Comparison of ENCODE assay signal across 11 cellular contexts in the genomic region with DNA sequence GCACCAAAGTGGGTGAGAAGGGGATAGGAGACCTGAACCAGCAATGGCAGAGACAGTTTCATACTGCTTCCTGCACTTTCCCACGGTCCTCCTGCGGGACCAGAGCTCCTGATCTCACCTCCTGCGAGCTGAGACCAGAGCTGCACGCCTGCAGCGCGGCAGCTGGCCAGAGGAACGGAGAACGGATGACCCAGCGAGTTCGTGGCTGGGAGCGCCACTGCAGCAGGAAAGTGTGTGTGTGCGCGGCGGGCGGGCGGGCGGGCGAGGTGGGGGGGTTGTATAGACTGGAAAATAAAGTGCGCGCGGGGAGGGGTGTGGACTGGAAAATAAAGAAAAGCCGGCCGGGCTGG. TPM values are rescaled to one million over a fixed set of nuclear protein-coding genes. Genes with fewer than 3 reads are reported as not detected.
DNase-seq lines count a peak whose midpoint lies in the region; ATAC-seq, FAIRE-seq and TF ChIP-seq lines count a peak whose summit lies in the region.
"Had no signal": no experiment of that assay in that cellular context is flagged by ENCODE, and none has a peak within 500 bp of the region (broad histone marks: within the 10 kb centered on the region; RNA-seq: fewer than 3 reads in every experiment).

No MANE protein-coding gene starts in this region.

- H3K4me3 ChIP-seq in bronchial epithelial cell (ENCODE audit: low read depth, low read length) (peak overlapping the region; percentile 32), right lobe of liver (peak overlapping the region; percentile 3 to 29 (median 9)), vagina (peak overlapping the region; percentile 7 to 32)

- 10% methylated on average over 15 of the region's 23 CpGs for WGBS in right lobe of liver (ENCODE audit: insufficient coverage, low coverage, low lambda C conversion rate, missing lambda C conversion rate)

- peaks cover 3% of the 10 kb centered on the region for H3K36me3 Mint-ChIP-seq in activated naive CD8-positive, alpha-beta T cell
- H3K36me3 Mint-ChIP-seq in activated naive CD8-positive, alpha-beta T cell treated with anti-CD3 and anti-CD28 coated beads, Interleukin-2, amount 50 U/mL, for 24 hours (ENCODE audit: low read depth), result peaks cover 4% of the 10 kb centered on the region

- H3K27ac ChIP-seq in right lobe of liver (no peak overlapping the region), vagina (no peak overlapping the region)

- peaks cover 4% of the 10 kb centered on the region for H3K27me3 Mint-ChIP-seq in activated naive CD8-positive, alpha-beta T cell
- peaks cover 10% of the 10 kb centered on the region for H3K27me3 Mint-ChIP-seq in activated naive CD8-positive, alpha-beta T cell treated with anti-CD3 and anti-CD28 coated beads, Interleukin-2, amount 50 U/mL, for 24 hours

- H3K4me1 ChIP-seq in right lobe of liver (peaks cover 0 to 3% (median 0%) of the 10 kb centered on the region in 4 donors), vagina (peaks cover 8% of the 10 kb centered on the region)

- peaks cover 6% of the 10 kb centered on the region for H3K4me1 Mint-ChIP-seq in activated naive CD8-positive, alpha-beta T cell (ENCODE audit: low read depth)
- H3K4me1 Mint-ChIP-seq in activated naive CD8-positive, alpha-beta T cell treated with anti-CD3 and anti-CD28 coated beads, Interleukin-2, amount 50 U/mL, for 24 hours, result peaks cover 3% of the 10 kb centered on the region

- TF ChIP-seq POLR2A in right lobe of liver (IDR thresholded peaks at IDR 0.05), result no peak
- no peak for TF ChIP-seq POLR2A in vagina (IDR thresholded peaks at IDR 0.05)

- H3K9me3 ChIP-seq in right lobe of liver (no peaks in the 10 kb centered on the region), vagina (no peaks in the 10 kb centered on the region)

- DNase-seq in activated naive CD8-positive, alpha-beta T cell treated with anti-CD3 and anti-CD28 coated beads, Interleukin-2, amount 50 U/mL, for 24 hours, result no peak
- DNase-seq in bronchial epithelial cell (ENCODE audit: low read depth) (no peak), right lobe of liver (no peak), vagina (ENCODE audit: extremely low spot score in 2 of 2) (no peak), anterior cingulate cortex (lab: John Stamatoyannopoulos, UW) (no peak), occipital lobe (lab: John Stamatoyannopoulos, UW) (no peak)
- DNase-seq: head of caudate nucleus, NCI-H1436 treated with DMSO at 0.1 percent for 48 hours had no signal

- intact Hi-C loops in right lobe of liver (cut with DNase I) (no loop called here), vagina (cut with DNase I) (no loop called here)

- H3K4me3 Mint-ChIP-seq in activated naive CD8-positive, alpha-beta T cell, result peak overlapping the region; percentile 35
- no peak overlapping the region for H3K4me3 Mint-ChIP-seq in activated naive CD8-positive, alpha-beta T cell treated with anti-CD3 and anti-CD28 coated beads, Interleukin-2, amount 50 U/mL, for 24 hours

- H3K27ac Mint-ChIP-seq in activated naive CD8-positive, alpha-beta T cell, result no peak overlapping the region
- no peak overlapping the region for H3K27ac Mint-ChIP-seq in activated naive CD8-positive, alpha-beta T cell treated with anti-CD3 and anti-CD28 coated beads, Interleukin-2, amount 50 U/mL, for 24 hours

- no peak for FAIRE-seq in bronchial epithelial cell (lab: Jason Lieb, UNC)
- FAIRE-seq: D721Med had no signal

- TF ChIP-seq CTCF in bronchial epithelial cell (IDR thresholded peaks at IDR 0.05; ENCODE audit: insufficient read depth, low read length, severe bottlenecking) (no peak), right lobe of liver (IDR thresholded peaks at IDR 0.05) (no peak), vagina (IDR thresholded peaks at IDR 0.05) (no peak)

- H3K9me3 Mint-ChIP-seq in activated naive CD8-positive, alpha-beta T cell (ENCODE audit: low read depth), result peaks cover 3% of the 10 kb centered on the region
- H3K9me3 Mint-ChIP-seq in activated naive CD8-positive, alpha-beta T cell treated with anti-CD3 and anti-CD28 coated beads, Interleukin-2, amount 50 U/mL, for 24 hours, result no peaks in the 10 kb centered on the region

- H3K27me3 ChIP-seq in bronchial epithelial cell (ENCODE audit: control insufficient read depth, insufficient read depth, low read length) (no peaks in the 10 kb centered on the region), right lobe of liver (no peaks in the 10 kb centered on the region), vagina (no peaks in the 10 kb centered on the region)

- no peak for ATAC-seq in activated naive CD8-positive, alpha-beta T cell treated with anti-CD3 and anti-CD28 coated beads, Interleukin-2, amount 50 U/mL, for 24 hours
- ATAC-seq in right lobe of liver, result peak; percentile 31 to 57 (median 34)
- ATAC-seq in HG02884 (IDR thresholded peaks at IDR 0.05; ENCODE audit: unreplicated experiment), result no peak

- no peaks in the 10 kb centered on the region for H3K36me3 ChIP-seq in bronchial epithelial cell (ENCODE audit: control insufficient read depth, insufficient read depth, low read length)
- no peaks in the 10 kb centered on the region for H3K36me3 ChIP-seq in right lobe of liver
- no peaks in the 10 kb centered on the region for H3K36me3 ChIP-seq in vagina

RNA-seq across cellular contexts. Expression of a gene that starts 16.5 kb away (rescaled TPM):
- under 0.01 and 0.13 TPM in 2 replicates for total RNA-seq in bronchial epithelial cell
- total RNA-seq in right lobe of liver, result under 1 TPM in 4 of 6 experiments, not detected in 2; 0.11 to 0.25 (median 0.17) TPM
- total RNA-seq in vagina, result 0.25 TPM
- total RNA-seq in occipital lobe, result 12.9 TPM

Comparison
In these comparisons a context has a peak if more than half of its experiments do, and no peak if none do; other contexts are left out.
1. ATAC-seq: peak in right lobe of liver (4 of 4); none in activated naive CD8-positive, alpha-beta T cell treated with anti-CD3 and anti-CD28 coated beads, Interleukin-2, amount 50 U/mL, for 24 hours (single experiment) and HG02884 (single experiment).
2. RNA of a gene that starts 16.5 kb away (total RNA-seq): 12.9 TPM in occipital lobe (single experiment); 0.25 TPM in vagina (single experiment), 0.11 to 0.25 TPM in right lobe of liver and under 0.01 to 0.13 TPM in bronchial epithelial cell; every median in the first group is over 10 times any median in the second.
3. Peak in every context shown above with its lines, with median percentiles within 50 percentile points of each other: H3K4me3 ChIP-seq.